ENCODE assay signal across 8 cellular contexts in genomic region chr19:40907968-40908735, GRCh38. TPM values are rescaled to one million over a fixed set of nuclear protein-coding genes. Genes with fewer than 3 reads are reported as not detected.
A peak's percentile ranks its signal among the peaks of the same experiment; 100 is the strongest.
DNase-seq lines count a peak whose midpoint lies in the region; ATAC-seq lines count a peak whose summit lies in the region.

No MANE protein-coding gene starts in this region.

- peaks cover 9 to 16% of the 10 kb centered on the region in 2 donors for H3K4me1 Mint-ChIP-seq in immature natural killer cell

- H3K4me3 Mint-ChIP-seq in immature natural killer cell, result peak overlapping the region; percentile 67 to 89 (median 78)

- no peaks in the 10 kb centered on the region for H3K9me3 Mint-ChIP-seq in immature natural killer cell

- H3K36me3 Mint-ChIP-seq in immature natural killer cell, result peaks cover 0 to 6% (median 0%) of the 10 kb centered on the region in 3 donors

- ATAC-seq in HG03196 (IDR thresholded peaks at IDR 0.05; ENCODE audit: unreplicated experiment), result no peak

- H3K27ac Mint-ChIP-seq in immature natural killer cell, result peak overlapping the region in 5 of 6 donors; percentile 40 to 90 (median 82)

- DNase-seq in MV-4-11 (lab: John Stamatoyannopoulos, UW), result peak; percentile 88
- peak; percentile 50 for DNase-seq in activated T-cell treated with anti-CD3 and anti-CD28 coated beads for 24 hours (ENCODE audit: low read depth)
- peak; percentile 45 to 67 (median 57) for DNase-seq in immature natural killer cell
- peak; percentile 6 to 51 for DNase-seq in stimulated activated CD8-positive, alpha-beta memory T cell treated with anti-CD3 and anti-CD28 coated beads, Interleukin-7, amount 100 ng/mL, for 48 hours (ENCODE audit: extremely low read depth in 1 of 2, low read depth in 1 of 2)
- DNase-seq in DMS53 (lab: John Stamatoyannopoulos, UW), result no peak
- DNase-seq in HCEC 1CT, result no peak
- no peak for DNase-seq in COR-L47 (lab: John Stamatoyannopoulos, UW)

- peaks cover 4 to 27% (median 4%) of the 10 kb centered on the region in 3 donors for H3K27me3 Mint-ChIP-seq in immature natural killer cell (ENCODE audit: low read depth in 3 of 3)

RNA-seq across cellular contexts. Expression of gene CYP2A7, which starts 26.1 kb away (rescaled TPM):
- not detected for polyA plus RNA-seq in immature natural killer cell

RNA-seq across cellular contexts. Expression of gene CYP2A6, which starts 57.9 kb away (rescaled TPM):
- polyA plus RNA-seq in immature natural killer cell, result under 1 TPM in 1 of 3 donors, not detected in 2; 0.48 TPM

Comparison
In these comparisons a context has a peak if more than half of its experiments do, and no peak if none do; other contexts are left out.
1. DNase-seq: peak in MV-4-11 (single experiment), activated T-cell treated with anti-CD3 and anti-CD28 coated beads for 24 hours (single experiment), immature natural killer cell (3 of 3) and stimulated activated CD8-positive, alpha-beta memory T cell treated with anti-CD3 and anti-CD28 coated beads, Interleukin-7, amount 100 ng/mL, for 48 hours (2 of 2); none in DMS53 (single experiment), HCEC 1CT (single experiment) and COR-L47 (single experiment).